In the genomic region with DNA sequence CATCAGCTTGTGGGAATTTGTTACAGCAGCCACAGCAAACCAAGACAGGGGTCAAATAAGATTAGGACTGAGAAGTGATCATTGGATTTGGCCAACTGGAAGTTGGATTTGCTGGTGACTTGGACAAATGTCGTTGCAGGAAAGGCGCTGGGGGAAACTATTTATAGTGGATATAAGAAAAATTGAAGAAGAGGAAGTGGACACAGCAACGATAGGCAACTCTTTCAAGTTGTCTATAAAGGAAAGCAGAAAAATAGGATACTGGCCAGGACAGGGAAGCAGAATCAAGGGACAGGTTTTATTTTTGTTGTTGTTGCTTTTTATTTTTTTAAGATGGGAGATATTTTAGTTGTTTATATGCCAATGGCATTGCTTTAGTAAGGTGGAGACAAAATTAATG, we compare ENCODE assay signal across 26 cellular contexts. TPM values are rescaled to one million over a fixed set of nuclear protein-coding genes. Genes with fewer than 3 reads are reported as not detected.
A peak's percentile ranks its signal among the peaks of the same experiment; 100 is the strongest.
DNase-seq lines count a peak whose midpoint lies in the region; ATAC-seq, FAIRE-seq and TF ChIP-seq lines count a peak whose summit lies in the region.
"Had no signal": no experiment of that assay in that cellular context is flagged by ENCODE, and none has a peak within 500 bp of the region (broad histone marks: within the 10 kb centered on the region; RNA-seq: fewer than 3 reads in every experiment).

No MANE protein-coding gene starts in this region.

- peaks cover 3% of the 10 kb centered on the region for H3K9me3 Mint-ChIP-seq in activated CD4-positive, alpha-beta T cell treated with anti-CD3 and anti-CD28 coated beads, Interleukin-2, amount 10 ng/mL, durations not matched to agents 24 days and 14 days
- H3K9me3 Mint-ChIP-seq in activated T-helper 1 cell treated with anti-CD3 and anti-CD28 coated beads, Interleukin-12 subunit alpha, Interleukin-12 subunit beta, Interleukin-2, Interleukin-4 antibody, amounts not matched to agents 30 ng/mL and 10 ng/mL and 1 ng/mL, durations not matched to agents 14 hours and 24 hours and 36 hours = no peaks in the 10 kb centered on the region
- no peaks in the 10 kb centered on the region for H3K9me3 Mint-ChIP-seq in natural killer cell
- H3K9me3 Mint-ChIP-seq: H9; T-helper 2 cell treated with Interferon-gamma antibody and Interleukin-4, amounts not matched to agents 5 μg/mL and 100 μg/mL, for 36 hours had no signal

- no peak overlapping the region for H3K4me3 Mint-ChIP-seq in activated CD4-positive, alpha-beta T cell treated with anti-CD3 and anti-CD28 coated beads, Interleukin-2, amount 10 ng/mL, durations not matched to agents 24 days and 14 days
- H3K4me3 Mint-ChIP-seq in activated T-helper 1 cell treated with anti-CD3 and anti-CD28 coated beads, Interleukin-12 subunit alpha, Interleukin-12 subunit beta, Interleukin-2, Interleukin-4 antibody, amounts not matched to agents 30 ng/mL and 10 ng/mL and 1 ng/mL, durations not matched to agents 14 hours and 24 hours and 36 hours = no peak overlapping the region
- H3K4me3 Mint-ChIP-seq in natural killer cell = peak overlapping the region; percentile 63
- H3K4me3 Mint-ChIP-seq: H9; stimulated activated naive CD8-positive, alpha-beta T cell treated with anti-CD3 and anti-CD28 coated beads, Interleukin-15, Interleukin-2, amounts not matched to agents 100 ng/mL and 50 ng/mL, for 24 hours; T-helper 2 cell treated with Interferon-gamma antibody and Interleukin-4, amounts not matched to agents 5 μg/mL and 100 μg/mL, for 36 hours had no signal

- no peak for ATAC-seq in natural killer cell
- ATAC-seq: gastrocnemius medialis, left cardiac atrium had no signal

- H3K36me3 Mint-ChIP-seq in activated CD4-positive, alpha-beta T cell treated with anti-CD3 and anti-CD28 coated beads, Interleukin-2, amount 10 ng/mL, durations not matched to agents 24 days and 14 days (ENCODE audit: low read depth) = peaks cover 46% of the 10 kb centered on the region
- H3K36me3 Mint-ChIP-seq in activated T-helper 1 cell treated with anti-CD3 and anti-CD28 coated beads, Interleukin-12 subunit alpha, Interleukin-12 subunit beta, Interleukin-2, Interleukin-4 antibody, amounts not matched to agents 30 ng/mL and 10 ng/mL and 1 ng/mL, durations not matched to agents 14 hours and 24 hours and 36 hours (ENCODE audit: low read depth) = peaks cover 28% of the 10 kb centered on the region
- H3K36me3 Mint-ChIP-seq in natural killer cell = no peaks in the 10 kb centered on the region

- no peak for FAIRE-seq in GM12891 (lab: Jason Lieb, UNC)
- FAIRE-seq: A204.1, G401.6 had no signal

- no peak for DNase-seq in activated CD4-positive, alpha-beta T cell treated with anti-CD3 and anti-CD28 coated beads, Interleukin-2, amount 10 ng/mL, durations not matched to agents 24 days and 14 days
- DNase-seq in activated CD4-positive, alpha-beta T cell treated with anti-CD3 and anti-CD28 coated beads, Interleukin-2, amount 50 U/mL, for 48 hours = no peak
- DNase-seq in GM12891 (ENCODE audit: insufficient read length, low spot score) = no peak
- DNase-seq in activated T-helper 1 cell treated with anti-CD3 and anti-CD28 coated beads, Interleukin-12 subunit alpha, Interleukin-12 subunit beta, Interleukin-2, Interleukin-4 antibody, amounts not matched to agents 30 ng/mL and 10 ng/mL and 1 ng/mL, durations not matched to agents 14 hours and 24 hours and 36 hours (ENCODE audit: low spot score) = no peak
- no peak for DNase-seq in natural killer cell
- no peak for DNase-seq in NCI-H2227 treated with DMSO at 0.1 percent for 48 hours (lab: John Stamatoyannopoulos, UW)
- no peak for DNase-seq in middle frontal gyrus (ENCODE audit: extremely low spot score, low spot score)
- no peak for DNase-seq in mucosa of gallbladder (ENCODE audit: low spot score)
- DNase-seq: activated CD4-positive, alpha-beta T cell treated with anti-CD3 and anti-CD28 coated beads, Interleukin-2, amount 50 U/mL, for 1 hour; activated effector memory CD4-positive, alpha-beta T cell treated with Interleukin-2 at 50 U/mL for 16 hours; COR-L47; gastrocnemius medialis; H9; left cardiac atrium; NCI-H1105 treated with DMSO at 0.1 percent for 48 hours; NCI-H2029; NCI-H345; NCI-H748 treated with DMSO at 0.1 percent for 48 hours; occipital lobe; stimulated activated CD4-positive, alpha-beta T cell treated with anti-CD3 and anti-CD28 coated beads, Interleukin-15, amount 100 ng/mL, for 24 hours; uterus; WERI-Rb-1 had no signal

- H3K27ac Mint-ChIP-seq in activated CD4-positive, alpha-beta T cell treated with anti-CD3 and anti-CD28 coated beads, Interleukin-2, amount 10 ng/mL, durations not matched to agents 24 days and 14 days = peak overlapping the region; percentile 54
- peak overlapping the region; percentile 10 for H3K27ac Mint-ChIP-seq in activated T-helper 1 cell treated with anti-CD3 and anti-CD28 coated beads, Interleukin-12 subunit alpha, Interleukin-12 subunit beta, Interleukin-2, Interleukin-4 antibody, amounts not matched to agents 30 ng/mL and 10 ng/mL and 1 ng/mL, durations not matched to agents 14 hours and 24 hours and 36 hours
- H3K27ac Mint-ChIP-seq in natural killer cell = peak overlapping the region; percentile 93 to 94
- H3K27ac Mint-ChIP-seq: H9; stimulated activated naive CD8-positive, alpha-beta T cell treated with anti-CD3 and anti-CD28 coated beads, Interleukin-15, Interleukin-2, amounts not matched to agents 100 ng/mL and 50 ng/mL, for 24 hours; T-helper 2 cell treated with Interferon-gamma antibody and Interleukin-4, amounts not matched to agents 5 μg/mL and 100 μg/mL, for 36 hours had no signal

- H3K27me3 Mint-ChIP-seq in activated CD4-positive, alpha-beta T cell treated with anti-CD3 and anti-CD28 coated beads, Interleukin-2, amount 10 ng/mL, durations not matched to agents 24 days and 14 days = no peaks in the 10 kb centered on the region
- H3K27me3 Mint-ChIP-seq in activated T-helper 1 cell treated with anti-CD3 and anti-CD28 coated beads, Interleukin-12 subunit alpha, Interleukin-12 subunit beta, Interleukin-2, Interleukin-4 antibody, amounts not matched to agents 30 ng/mL and 10 ng/mL and 1 ng/mL, durations not matched to agents 14 hours and 24 hours and 36 hours (ENCODE audit: insufficient read depth) = no peaks in the 10 kb centered on the region
- H3K27me3 Mint-ChIP-seq in natural killer cell (ENCODE audit: low read depth in 2 of 2) = no peaks in the 10 kb centered on the region
- H3K27me3 Mint-ChIP-seq: stimulated activated naive CD8-positive, alpha-beta T cell treated with anti-CD3 and anti-CD28 coated beads, Interleukin-15, Interleukin-2, amounts not matched to agents 100 ng/mL and 50 ng/mL, for 24 hours had no signal

- H3K4me1 Mint-ChIP-seq in activated CD4-positive, alpha-beta T cell treated with anti-CD3 and anti-CD28 coated beads, Interleukin-2, amount 10 ng/mL, durations not matched to agents 24 days and 14 days = peaks cover 37% of the 10 kb centered on the region
- H3K4me1 Mint-ChIP-seq in activated T-helper 1 cell treated with anti-CD3 and anti-CD28 coated beads, Interleukin-12 subunit alpha, Interleukin-12 subunit beta, Interleukin-2, Interleukin-4 antibody, amounts not matched to agents 30 ng/mL and 10 ng/mL and 1 ng/mL, durations not matched to agents 14 hours and 24 hours and 36 hours (ENCODE audit: low read depth) = peaks cover 45% of the 10 kb centered on the region
- peaks cover 82 to 86% of the 10 kb centered on the region in 2 donors for H3K4me1 Mint-ChIP-seq in natural killer cell

- intact Hi-C loops in activated CD4-positive, alpha-beta T cell treated with anti-CD3 and anti-CD28 coated beads, Interleukin-2, amount 10 ng/mL, durations not matched to agents 24 days and 14 days (cut with micrococcal nuclease) = no loop called here
- intact Hi-C loops in activated T-helper 1 cell treated with anti-CD3 and anti-CD28 coated beads, Interleukin-12 subunit alpha, Interleukin-12 subunit beta, Interleukin-2, Interleukin-4 antibody, amounts not matched to agents 30 ng/mL and 10 ng/mL and 1 ng/mL, durations not matched to agents 14 hours and 24 hours and 36 hours (cut with micrococcal nuclease) = no loop called here
- intact Hi-C loops in natural killer cell (cut with micrococcal nuclease) = loop anchor here (5.0 kb wide), 1 partner anchor 44 kb away; no protein-coding TSS in a partner anchor

- TF ChIP-seq CTCF in natural killer cell (IDR thresholded peaks at IDR 0.05) = no peak

- TF ChIP-seq POLR2A in GM12891 (IDR thresholded peaks at IDR 0.05; ENCODE audit: low read depth, low read length) = no peak

TF ChIP-seq in GM12891, 5 proteins besides CTCF, POLR2A, EP300 and RAD21:
- no peak for TF ChIP-seq TAF1 (IDR thresholded peaks at IDR 0.05; ENCODE audit: low read depth, low read length)
- no peak for TF ChIP-seq POU2F2 (IDR thresholded peaks at IDR 0.05; ENCODE audit: low read depth, low read length)
- TF ChIP-seq POLR2AphosphoS5 (IDR thresholded peaks at IDR 0.05; ENCODE audit: low read depth, low read length) = no peak
- no peak for TF ChIP-seq PAX5 (IDR thresholded peaks at IDR 0.05; ENCODE audit: insufficient read depth, low read length, severe bottlenecking)
- peak; percentile 53 for TF ChIP-seq SPI1 (IDR thresholded peaks at IDR 0.05; ENCODE audit: low read depth, low read length)

RNA-seq across cellular contexts. Expression of a gene that starts 56.2 kb away (rescaled TPM):
- total RNA-seq in activated CD4-positive, alpha-beta T cell treated with anti-CD3 and anti-CD28 coated beads, Interleukin-2, amount 10 ng/mL, durations not matched to agents 24 days and 14 days = 226 and 229 TPM in 2 replicates
- polyA plus RNA-seq in GM12891 (2012; ENCODE audit: low read depth, missing spikeins) = 338 TPM
- 215 and 230 TPM in 2 replicates for total RNA-seq in activated T-helper 1 cell treated with anti-CD3 and anti-CD28 coated beads, Interleukin-12 subunit alpha, Interleukin-12 subunit beta, Interleukin-2, Interleukin-4 antibody, amounts not matched to agents 30 ng/mL and 10 ng/mL and 1 ng/mL, durations not matched to agents 14 hours and 24 hours and 36 hours
- 10 to 100 TPM; 84.3 to 96.5 (median 92.7) TPM for total RNA-seq in natural killer cell
- 131 TPM for total RNA-seq in mucosa of gallbladder

Comparison
In these comparisons a context has a peak if more than half of its experiments do, and no peak if none do; other contexts are left out.
1. H3K27ac Mint-ChIP-seq: peak in every context shown above with its lines; median percentile 94 in natural killer cell; 54 in activated CD4-positive, alpha-beta T cell treated with anti-CD3 and anti-CD28 coated beads, Interleukin-2, amount 10 ng/mL, durations not matched to agents 24 days and 14 days; 10 in activated T-helper 1 cell treated with anti-CD3 and anti-CD28 coated beads, Interleukin-12 subunit alpha, Interleukin-12 subunit beta, Interleukin-2, Interleukin-4 antibody, amounts not matched to agents 30 ng/mL and 10 ng/mL and 1 ng/mL, durations not matched to agents 14 hours and 24 hours and 36 hours.